In the genomic region with DNA sequence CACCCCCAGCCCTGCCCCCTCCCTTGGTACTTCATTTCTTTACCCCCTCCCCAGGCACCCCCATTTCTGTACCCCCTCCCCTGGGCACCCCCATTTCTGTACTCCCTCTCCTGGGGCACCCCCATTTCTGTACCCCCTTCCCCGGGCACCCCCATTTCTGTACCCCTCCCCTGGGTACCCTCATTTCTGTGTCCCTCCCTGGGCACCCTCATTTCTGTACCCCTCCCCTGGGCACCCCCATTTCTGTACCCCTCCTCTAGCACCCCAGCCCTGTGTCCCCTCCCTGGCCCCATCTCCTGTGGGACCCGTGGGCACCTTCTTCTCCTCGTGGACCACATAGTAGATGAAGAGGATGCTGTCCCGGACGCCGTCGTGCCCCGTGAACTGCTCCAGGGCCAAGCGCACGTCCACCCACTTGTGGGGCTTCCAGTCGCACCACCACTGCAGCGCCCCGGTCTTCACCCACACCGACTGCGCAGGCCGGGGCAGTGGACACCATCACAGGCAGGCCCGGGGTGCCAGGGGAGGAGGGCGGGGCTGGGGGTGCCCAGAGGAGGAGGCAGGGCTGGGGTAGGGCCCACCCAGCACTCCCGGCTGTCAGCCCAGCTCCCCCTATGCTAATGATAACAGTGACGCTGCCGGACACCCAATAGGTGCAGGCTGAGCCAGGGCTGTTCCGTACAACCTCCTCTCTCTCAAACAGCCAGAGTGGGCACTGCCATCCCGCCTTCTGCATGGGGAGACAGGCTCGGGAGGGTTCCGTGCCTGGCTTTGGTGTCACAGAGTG, we compare ENCODE assay signal across 1 cellular context.
TF ChIP-seq lines count a peak whose summit lies in the region.

No MANE protein-coding gene starts in this region.

TF ChIP-seq in SK-N-SH, 30 proteins besides CTCF, POLR2A, EP300 and RAD21 (continued from another document):
- TF ChIP-seq, protein P1, sequence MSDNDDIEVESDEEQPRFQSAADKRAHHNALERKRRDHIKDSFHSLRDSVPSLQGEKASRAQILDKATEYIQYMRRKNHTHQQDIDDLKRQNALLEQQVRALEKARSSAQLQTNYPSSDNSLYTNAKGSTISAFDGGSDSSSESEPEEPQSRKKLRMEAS (IDR thresholded peaks at IDR 0.05; ENCODE audit: low read depth), result no peak
- TF ChIP-seq GABPA (IDR thresholded peaks at IDR 0.05; ENCODE audit: low read depth) (no peak), RCOR1 (IDR thresholded peaks at IDR 0.05; ENCODE audit: low read length) (no peak), FOXJ3 (CRISPR knock-in tag; IDR thresholded peaks at IDR 0.05) (no peak), CHD2 (IDR thresholded peaks at IDR 0.05; ENCODE audit: low read length, partially characterized antibody) (no peak), MXI1 (IDR thresholded peaks at IDR 0.05; ENCODE audit: low read depth, low read length) (no peak), SIN3A (IDR thresholded peaks at IDR 0.05; ENCODE audit: borderline replicate concordance, low read depth, low read length) (no peak)
- TF ChIP-seq, protein P2, sequence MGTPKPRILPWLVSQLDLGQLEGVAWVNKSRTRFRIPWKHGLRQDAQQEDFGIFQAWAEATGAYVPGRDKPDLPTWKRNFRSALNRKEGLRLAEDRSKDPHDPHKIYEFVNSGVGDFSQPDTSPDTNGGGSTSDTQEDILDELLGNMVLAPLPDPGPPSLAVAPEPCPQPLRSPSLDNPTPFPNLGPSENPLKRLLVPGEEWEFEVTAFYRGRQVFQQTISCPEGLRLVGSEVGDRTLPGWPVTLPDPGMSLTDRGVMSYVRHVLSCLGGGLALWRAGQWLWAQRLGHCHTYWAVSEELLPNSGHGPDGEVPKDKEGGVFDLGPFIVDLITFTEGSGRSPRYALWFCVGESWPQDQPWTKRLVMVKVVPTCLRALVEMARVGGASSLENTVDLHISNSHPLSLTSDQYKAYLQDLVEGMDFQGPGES (IDR thresholded peaks at IDR 0.05; ENCODE audit: low read depth, low read length), result no peak
TF ChIP-seq in SK-N-SH: peak in this region for 0.
